Comparison of ENCODE assay signal across 1 cellular context in genomic region chr17:43021739-43022512, GRCh38.
TF ChIP-seq lines count a peak whose summit lies in the region.

Gene VAT1, minus strand, starts transcription at chr17:43022385. Its CDS starts 63 bp downstream, at chr17:43022322.

TF ChIP-seq in HepG2, 621 proteins besides CTCF, POLR2A, EP300 and RAD21 (continued from another document and continues in another):
- TF ChIP-seq ISX (CRISPR knock-in tag; conservative IDR thresholded peaks at IDR 0.05) (peak; percentile 56; the same call in 1 of the 2 replicates), ELF4 (CRISPR knock-in tag; IDR thresholded peaks at IDR 0.05; ENCODE audit: borderline replicate concordance) (0 out of 2 replicates have a peak, but pooled peaks have one; percentile 52), ZNF451 (CRISPR knock-in tag; IDR thresholded peaks at IDR 0.05) (peak; percentile 73; the same call in 1 of the 2 replicates), FOXA3 (CRISPR knock-in tag; IDR thresholded peaks at IDR 0.05) (no peak), GATAD1 (CRISPR knock-in tag; IDR thresholded peaks at IDR 0.05) (no peak), ATF7 (IDR thresholded peaks at IDR 0.05) (no peak), ATF7 (CRISPR knock-in tag; IDR thresholded peaks at IDR 0.05) (peak; percentile 80; the same call in 1 of the 2 replicates), ZBTB7A (CRISPR knock-in tag; IDR thresholded peaks at IDR 0.05) (peak; percentile 59; the same call in 1 of the 2 replicates), ZNF740 (CRISPR knock-in tag; IDR thresholded peaks at IDR 0.05) (no peak; the same call in 1 of the 2 replicates), CHD4 (IDR thresholded peaks at IDR 0.05; ENCODE audit: borderline replicate concordance, low read length) (no peak), ZNF260 (CRISPR knock-in tag; IDR thresholded peaks at IDR 0.05; ENCODE audit: borderline replicate concordance, low read depth) (no peak), ZNF570 (CRISPR knock-in tag; IDR thresholded peaks at IDR 0.05; ENCODE audit: borderline replicate concordance) (no peak), KMT2B (CRISPR knock-in tag; IDR thresholded peaks at IDR 0.05) (no peak; the same call in 1 of the 2 replicates), ZNF660 (CRISPR knock-in tag; IDR thresholded peaks at IDR 0.05; ENCODE audit: borderline replicate concordance, low read depth) (no peak), ZNF737 (CRISPR knock-in tag; IDR thresholded peaks at IDR 0.05; ENCODE audit: borderline replicate concordance) (no peak), TEAD2 (CRISPR knock-in tag; IDR thresholded peaks at IDR 0.05) (peak; percentile 20; the same call in 1 of the 2 replicates), ZFP36L1 (CRISPR knock-in tag; IDR thresholded peaks at IDR 0.05) (no peak), NFYC (CRISPR knock-in tag; IDR thresholded peaks at IDR 0.05) (no peak; the same call in 1 of the 2 replicates), KDM5B (CRISPR knock-in tag; IDR thresholded peaks at IDR 0.05; ENCODE audit: borderline replicate concordance) (peak; percentile 69), MLX (CRISPR knock-in tag; IDR thresholded peaks at IDR 0.05) (no peak), SMARCC2 (IDR thresholded peaks at IDR 0.05) (no peak), ZNF598 (CRISPR knock-in tag; IDR thresholded peaks at IDR 0.05; ENCODE audit: borderline replicate concordance) (peak; percentile 83; the same call in 1 of the 2 replicates), MXD4 (CRISPR knock-in tag; IDR thresholded peaks at IDR 0.05) (peak; percentile 84), ZNF468 (CRISPR knock-in tag; IDR thresholded peaks at IDR 0.05) (no peak), AFF4 (CRISPR knock-in tag; IDR thresholded peaks at IDR 0.05) (no peak), POLR2AphosphoS2 (IDR thresholded peaks at IDR 0.05; ENCODE audit: low read depth, low read length) (no peak), KMT2A (CRISPR knock-in tag; IDR thresholded peaks at IDR 0.05) (peak; percentile 54; the same call in 1 of the 2 replicates), BRCA1 (CRISPR knock-in tag; IDR thresholded peaks at IDR 0.05) (peak; percentile 79; the same call in 1 of the 2 replicates), SKI (IDR thresholded peaks at IDR 0.05; ENCODE audit: partially characterized antibody) (no peak), ZNF563 (CRISPR knock-in tag; IDR thresholded peaks at IDR 0.05) (peak; percentile 88), TCF12 (IDR thresholded peaks at IDR 0.05) (no peak), TCF12 (CRISPR knock-in tag; IDR thresholded peaks at IDR 0.05) (no peak), RBFOX2 (IDR thresholded peaks at IDR 0.05; ENCODE audit: low read depth, low read length) (peak; percentile 84), ZNF235 (CRISPR knock-in tag; IDR thresholded peaks at IDR 0.05; ENCODE audit: borderline replicate concordance) (peak; percentile 29; the same call in 1 of the 2 replicates), ZNF790 (CRISPR knock-in tag; IDR thresholded peaks at IDR 0.05; ENCODE audit: borderline replicate concordance) (0 out of 2 replicates have a peak, but pooled peaks have one; percentile 53), ZNF510 (CRISPR knock-in tag; IDR thresholded peaks at IDR 0.05; ENCODE audit: low read depth) (peak; percentile 30; the same call in 1 of the 2 replicates), ZSCAN30 (CRISPR knock-in tag; IDR thresholded peaks at IDR 0.05) (no peak)
- TF ChIP-seq, protein P1, sequence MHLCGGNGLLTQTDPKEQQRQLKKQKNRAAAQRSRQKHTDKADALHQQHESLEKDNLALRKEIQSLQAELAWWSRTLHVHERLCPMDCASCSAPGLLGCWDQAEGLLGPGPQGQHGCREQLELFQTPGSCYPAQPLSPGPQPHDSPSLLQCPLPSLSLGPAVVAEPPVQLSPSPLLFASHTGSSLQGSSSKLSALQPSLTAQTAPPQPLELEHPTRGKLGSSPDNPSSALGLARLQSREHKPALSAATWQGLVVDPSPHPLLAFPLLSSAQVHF (CRISPR knock-in tag; IDR thresholded peaks at IDR 0.05) = 0 out of 2 replicates have a peak, but pooled peaks have one; percentile 76
- TF ChIP-seq, protein P2, sequence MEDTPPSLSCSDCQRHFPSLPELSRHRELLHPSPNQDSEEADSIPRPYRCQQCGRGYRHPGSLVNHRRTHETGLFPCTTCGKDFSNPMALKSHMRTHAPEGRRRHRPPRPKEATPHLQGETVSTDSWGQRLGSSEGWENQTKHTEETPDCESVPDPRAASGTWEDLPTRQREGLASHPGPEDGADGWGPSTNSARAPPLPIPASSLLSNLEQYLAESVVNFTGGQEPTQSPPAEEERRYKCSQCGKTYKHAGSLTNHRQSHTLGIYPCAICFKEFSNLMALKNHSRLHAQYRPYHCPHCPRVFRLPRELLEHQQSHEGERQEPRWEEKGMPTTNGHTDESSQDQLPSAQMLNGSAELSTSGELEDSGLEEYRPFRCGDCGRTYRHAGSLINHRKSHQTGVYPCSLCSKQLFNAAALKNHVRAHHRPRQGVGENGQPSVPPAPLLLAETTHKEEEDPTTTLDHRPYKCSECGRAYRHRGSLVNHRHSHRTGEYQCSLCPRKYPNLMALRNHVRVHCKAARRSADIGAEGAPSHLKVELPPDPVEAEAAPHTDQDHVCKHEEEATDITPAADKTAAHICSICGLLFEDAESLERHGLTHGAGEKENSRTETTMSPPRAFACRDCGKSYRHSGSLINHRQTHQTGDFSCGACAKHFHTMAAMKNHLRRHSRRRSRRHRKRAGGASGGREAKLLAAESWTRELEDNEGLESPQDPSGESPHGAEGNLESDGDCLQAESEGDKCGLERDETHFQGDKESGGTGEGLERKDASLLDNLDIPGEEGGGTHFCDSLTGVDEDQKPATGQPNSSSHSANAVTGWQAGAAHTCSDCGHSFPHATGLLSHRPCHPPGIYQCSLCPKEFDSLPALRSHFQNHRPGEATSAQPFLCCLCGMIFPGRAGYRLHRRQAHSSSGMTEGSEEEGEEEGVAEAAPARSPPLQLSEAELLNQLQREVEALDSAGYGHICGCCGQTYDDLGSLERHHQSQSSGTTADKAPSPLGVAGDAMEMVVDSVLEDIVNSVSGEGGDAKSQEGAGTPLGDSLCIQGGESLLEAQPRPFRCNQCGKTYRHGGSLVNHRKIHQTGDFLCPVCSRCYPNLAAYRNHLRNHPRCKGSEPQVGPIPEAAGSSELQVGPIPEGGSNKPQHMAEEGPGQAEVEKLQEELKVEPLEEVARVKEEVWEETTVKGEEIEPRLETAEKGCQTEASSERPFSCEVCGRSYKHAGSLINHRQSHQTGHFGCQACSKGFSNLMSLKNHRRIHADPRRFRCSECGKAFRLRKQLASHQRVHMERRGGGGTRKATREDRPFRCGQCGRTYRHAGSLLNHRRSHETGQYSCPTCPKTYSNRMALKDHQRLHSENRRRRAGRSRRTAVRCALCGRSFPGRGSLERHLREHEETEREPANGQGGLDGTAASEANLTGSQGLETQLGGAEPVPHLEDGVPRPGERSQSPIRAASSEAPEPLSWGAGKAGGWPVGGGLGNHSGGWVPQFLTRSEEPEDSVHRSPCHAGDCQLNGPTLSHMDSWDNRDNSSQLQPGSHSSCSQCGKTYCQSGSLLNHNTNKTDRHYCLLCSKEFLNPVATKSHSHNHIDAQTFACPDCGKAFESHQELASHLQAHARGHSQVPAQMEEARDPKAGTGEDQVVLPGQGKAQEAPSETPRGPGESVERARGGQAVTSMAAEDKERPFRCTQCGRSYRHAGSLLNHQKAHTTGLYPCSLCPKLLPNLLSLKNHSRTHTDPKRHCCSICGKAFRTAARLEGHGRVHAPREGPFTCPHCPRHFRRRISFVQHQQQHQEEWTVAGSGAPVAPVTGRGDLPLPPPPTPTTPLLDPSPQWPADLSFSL (CRISPR knock-in tag; IDR thresholded peaks at IDR 0.05) = no peak
- TF ChIP-seq, protein P3, sequence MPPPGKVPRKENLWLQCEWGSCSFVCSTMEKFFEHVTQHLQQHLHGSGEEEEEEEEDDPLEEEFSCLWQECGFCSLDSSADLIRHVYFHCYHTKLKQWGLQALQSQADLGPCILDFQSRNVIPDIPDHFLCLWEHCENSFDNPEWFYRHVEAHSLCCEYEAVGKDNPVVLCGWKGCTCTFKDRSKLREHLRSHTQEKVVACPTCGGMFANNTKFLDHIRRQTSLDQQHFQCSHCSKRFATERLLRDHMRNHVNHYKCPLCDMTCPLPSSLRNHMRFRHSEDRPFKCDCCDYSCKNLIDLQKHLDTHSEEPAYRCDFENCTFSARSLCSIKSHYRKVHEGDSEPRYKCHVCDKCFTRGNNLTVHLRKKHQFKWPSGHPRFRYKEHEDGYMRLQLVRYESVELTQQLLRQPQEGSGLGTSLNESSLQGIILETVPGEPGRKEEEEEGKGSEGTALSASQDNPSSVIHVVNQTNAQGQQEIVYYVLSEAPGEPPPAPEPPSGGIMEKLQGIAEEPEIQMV (CRISPR knock-in tag; IDR thresholded peaks at IDR 0.05; ENCODE audit: low read depth) = peak; percentile 88
- TF ChIP-seq, protein P4, sequence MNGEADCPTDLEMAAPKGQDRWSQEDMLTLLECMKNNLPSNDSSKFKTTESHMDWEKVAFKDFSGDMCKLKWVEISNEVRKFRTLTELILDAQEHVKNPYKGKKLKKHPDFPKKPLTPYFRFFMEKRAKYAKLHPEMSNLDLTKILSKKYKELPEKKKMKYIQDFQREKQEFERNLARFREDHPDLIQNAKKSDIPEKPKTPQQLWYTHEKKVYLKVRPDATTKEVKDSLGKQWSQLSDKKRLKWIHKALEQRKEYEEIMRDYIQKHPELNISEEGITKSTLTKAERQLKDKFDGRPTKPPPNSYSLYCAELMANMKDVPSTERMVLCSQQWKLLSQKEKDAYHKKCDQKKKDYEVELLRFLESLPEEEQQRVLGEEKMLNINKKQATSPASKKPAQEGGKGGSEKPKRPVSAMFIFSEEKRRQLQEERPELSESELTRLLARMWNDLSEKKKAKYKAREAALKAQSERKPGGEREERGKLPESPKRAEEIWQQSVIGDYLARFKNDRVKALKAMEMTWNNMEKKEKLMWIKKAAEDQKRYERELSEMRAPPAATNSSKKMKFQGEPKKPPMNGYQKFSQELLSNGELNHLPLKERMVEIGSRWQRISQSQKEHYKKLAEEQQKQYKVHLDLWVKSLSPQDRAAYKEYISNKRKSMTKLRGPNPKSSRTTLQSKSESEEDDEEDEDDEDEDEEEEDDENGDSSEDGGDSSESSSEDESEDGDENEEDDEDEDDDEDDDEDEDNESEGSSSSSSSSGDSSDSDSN (CRISPR knock-in tag; IDR thresholded peaks at IDR 0.05) = peak; percentile 90; the same call in 1 of the 2 replicates
- TF ChIP-seq, protein P5, sequence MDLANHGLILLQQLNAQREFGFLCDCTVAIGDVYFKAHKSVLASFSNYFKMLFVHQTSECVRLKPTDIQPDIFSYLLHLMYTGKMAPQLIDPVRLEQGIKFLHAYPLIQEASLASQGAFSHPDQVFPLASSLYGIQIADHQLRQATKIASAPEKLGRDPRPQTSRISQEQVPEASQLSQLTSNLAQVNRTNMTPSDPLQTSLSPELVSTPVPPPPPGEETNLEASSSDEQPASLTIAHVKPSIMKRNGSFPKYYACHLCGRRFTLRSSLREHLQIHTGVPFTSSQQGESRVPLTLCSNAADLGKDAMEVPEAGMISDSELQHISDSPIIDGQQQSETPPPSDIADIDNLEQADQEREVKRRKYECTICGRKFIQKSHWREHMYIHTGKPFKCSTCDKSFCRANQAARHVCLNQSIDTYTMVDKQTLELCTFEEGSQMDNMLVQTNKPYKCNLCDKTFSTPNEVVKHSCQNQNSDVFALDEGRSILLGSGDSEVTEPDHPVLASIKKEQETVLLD (CRISPR knock-in tag; IDR thresholded peaks at IDR 0.05; ENCODE audit: low read depth) = no peak
- TF ChIP-seq, protein P6, sequence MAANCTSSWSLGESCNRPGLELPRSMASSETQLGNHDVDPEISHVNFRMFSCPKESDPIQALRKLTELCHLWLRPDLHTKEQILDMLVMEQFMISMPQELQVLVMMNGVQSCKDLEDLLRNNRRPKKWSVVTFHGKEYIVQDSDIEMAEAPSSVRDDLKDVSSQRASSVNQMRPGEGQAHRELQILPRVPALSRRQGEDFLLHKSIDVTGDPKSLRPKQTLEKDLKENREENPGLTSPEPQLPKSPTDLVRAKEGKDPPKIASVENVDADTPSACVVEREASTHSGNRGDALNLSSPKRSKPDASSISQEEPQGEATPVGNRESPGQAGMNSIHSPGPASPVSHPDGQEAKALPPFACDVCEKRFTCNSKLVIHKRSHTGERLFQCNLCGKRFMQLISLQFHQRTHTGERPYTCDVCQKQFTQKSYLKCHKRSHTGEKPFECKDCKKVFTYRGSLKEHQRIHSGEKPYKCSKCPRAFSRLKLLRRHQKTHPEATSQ (CRISPR knock-in tag; IDR thresholded peaks at IDR 0.05; ENCODE audit: borderline replicate concordance) = no peak
